In genomic region chr10:31359979-31360378, GRCh38 we compare ENCODE assay signal across 1 cellular context.
TF ChIP-seq lines count a peak whose summit lies in the region.

No MANE protein-coding gene starts in this region.

TF ChIP-seq in A549, 52 proteins besides CTCF, POLR2A, EP300 and RAD21 (continued from another document):
- TF ChIP-seq SREBF2 (IDR thresholded peaks at IDR 0.05) (no peak), HDAC2 (IDR thresholded peaks at IDR 0.05) (no peak)
